In the genomic region with DNA sequence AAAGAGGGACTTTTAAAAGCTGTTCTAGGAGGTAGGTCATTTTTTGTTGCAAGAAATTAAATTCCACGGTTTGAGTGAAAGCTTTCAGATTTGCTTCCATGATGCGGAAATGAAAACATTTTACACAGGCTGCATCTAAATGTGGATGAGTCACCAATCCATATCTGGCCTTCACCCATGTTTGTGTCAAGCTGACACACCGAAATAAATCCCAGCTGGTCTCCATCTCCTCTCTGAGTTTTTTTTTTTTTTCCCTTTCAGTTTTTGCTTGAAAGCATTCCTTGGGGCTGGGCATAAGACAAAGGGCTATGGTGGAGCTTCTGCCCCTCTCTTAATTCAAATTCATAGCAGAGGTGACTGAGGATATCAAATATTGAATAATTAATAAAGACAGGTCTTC, we compare ENCODE assay signal across 1 cellular context.
TF ChIP-seq lines count a peak whose summit lies in the region.

No MANE protein-coding gene starts in this region.

TF ChIP-seq in SK-N-SH treated with all-trans-retinoic acid at 6 μM for 48 hours, 23 proteins besides CTCF, POLR2A, EP300 and RAD21 (continued from another document):
- TF ChIP-seq, protein P1, sequence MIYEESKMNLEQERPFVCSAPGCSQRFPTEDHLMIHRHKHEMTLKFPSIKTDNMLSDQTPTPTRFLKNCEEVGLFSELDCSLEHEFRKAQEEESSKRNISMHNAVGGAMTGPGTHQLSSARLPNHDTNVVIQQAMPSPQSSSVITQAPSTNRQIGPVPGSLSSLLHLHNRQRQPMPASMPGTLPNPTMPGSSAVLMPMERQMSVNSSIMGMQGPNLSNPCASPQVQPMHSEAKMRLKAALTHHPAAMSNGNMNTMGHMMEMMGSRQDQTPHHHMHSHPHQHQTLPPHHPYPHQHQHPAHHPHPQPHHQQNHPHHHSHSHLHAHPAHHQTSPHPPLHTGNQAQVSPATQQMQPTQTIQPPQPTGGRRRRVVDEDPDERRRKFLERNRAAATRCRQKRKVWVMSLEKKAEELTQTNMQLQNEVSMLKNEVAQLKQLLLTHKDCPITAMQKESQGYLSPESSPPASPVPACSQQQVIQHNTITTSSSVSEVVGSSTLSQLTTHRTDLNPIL (CRISPR knock-in tag; IDR thresholded peaks at IDR 0.05; ENCODE audit: low read depth): no peak
- TF ChIP-seq ZNF8 (CRISPR knock-in tag; IDR thresholded peaks at IDR 0.05) (no peak), RARB (CRISPR knock-in tag; IDR thresholded peaks at IDR 0.05) (no peak), PPARA (CRISPR knock-in tag; IDR thresholded peaks at IDR 0.05; ENCODE audit: borderline replicate concordance) (no peak), ESRRG (CRISPR knock-in tag; IDR thresholded peaks at IDR 0.05) (no peak), ZNF565 (CRISPR knock-in tag; conservative IDR thresholded peaks at IDR 0.05; ENCODE audit: low read depth) (no peak), ZFP3 (CRISPR knock-in tag; IDR thresholded peaks at IDR 0.05) (no peak), BACH2 (CRISPR knock-in tag; IDR thresholded peaks at IDR 0.05; ENCODE audit: borderline replicate concordance) (no peak), OSR1 (CRISPR knock-in tag; IDR thresholded peaks at IDR 0.05) (no peak), CSDC2 (CRISPR knock-in tag; IDR thresholded peaks at IDR 0.05) (no peak)
- TF ChIP-seq, protein P2, sequence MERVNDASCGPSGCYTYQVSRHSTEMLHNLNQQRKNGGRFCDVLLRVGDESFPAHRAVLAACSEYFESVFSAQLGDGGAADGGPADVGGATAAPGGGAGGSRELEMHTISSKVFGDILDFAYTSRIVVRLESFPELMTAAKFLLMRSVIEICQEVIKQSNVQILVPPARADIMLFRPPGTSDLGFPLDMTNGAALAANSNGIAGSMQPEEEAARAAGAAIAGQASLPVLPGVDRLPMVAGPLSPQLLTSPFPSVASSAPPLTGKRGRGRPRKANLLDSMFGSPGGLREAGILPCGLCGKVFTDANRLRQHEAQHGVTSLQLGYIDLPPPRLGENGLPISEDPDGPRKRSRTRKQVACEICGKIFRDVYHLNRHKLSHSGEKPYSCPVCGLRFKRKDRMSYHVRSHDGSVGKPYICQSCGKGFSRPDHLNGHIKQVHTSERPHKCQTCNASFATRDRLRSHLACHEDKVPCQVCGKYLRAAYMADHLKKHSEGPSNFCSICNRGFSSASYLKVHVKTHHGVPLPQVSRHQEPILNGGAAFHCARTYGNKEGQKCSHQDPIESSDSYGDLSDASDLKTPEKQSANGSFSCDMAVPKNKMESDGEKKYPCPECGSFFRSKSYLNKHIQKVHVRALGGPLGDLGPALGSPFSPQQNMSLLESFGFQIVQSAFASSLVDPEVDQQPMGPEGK (CRISPR knock-in tag; IDR thresholded peaks at IDR 0.05; ENCODE audit: borderline replicate concordance): no peak
TF ChIP-seq in SK-N-SH treated with all-trans-retinoic acid at 6 μM for 48 hours: peak in this region for 4.
